2 cellular contexts compared by ENCODE assay signal in the genomic region with DNA sequence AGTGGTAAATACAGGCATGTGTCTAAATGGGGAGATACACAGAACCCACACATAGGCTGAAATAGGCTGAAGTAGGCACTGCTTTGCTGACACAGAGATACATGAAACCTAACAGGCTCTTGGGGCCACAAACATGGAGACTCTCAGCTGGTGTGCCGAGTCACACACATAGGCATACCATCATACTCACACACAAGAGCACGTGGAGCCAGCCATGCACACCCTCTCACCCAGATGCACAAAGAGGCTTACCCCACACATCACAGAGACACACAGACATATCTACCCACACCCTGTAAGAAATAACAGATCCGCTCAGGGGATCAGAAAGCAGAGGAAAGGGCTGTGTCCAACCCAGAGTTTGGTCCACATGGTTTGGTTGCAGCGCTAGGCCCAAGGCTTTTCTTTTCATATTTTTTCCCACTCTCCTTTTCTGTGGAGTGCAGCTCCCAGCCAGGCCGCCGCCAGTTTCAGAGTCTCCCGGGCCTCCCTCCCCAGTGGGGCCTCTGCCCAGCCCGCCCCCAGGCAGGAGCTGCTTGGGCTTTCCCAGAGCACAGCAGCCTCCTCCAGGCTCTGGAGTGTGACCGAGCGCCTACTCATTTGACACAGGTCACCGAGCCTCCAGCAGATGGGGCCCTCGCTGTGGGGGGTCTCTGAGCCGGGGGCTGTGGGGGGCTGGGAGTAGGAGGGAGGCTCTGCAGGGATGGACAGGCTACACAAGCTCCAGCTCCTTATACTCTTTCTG.
A peak's percentile ranks its signal among the peaks of the same experiment; 100 is the strongest.
TF ChIP-seq lines count a peak whose summit lies in the region.

No MANE protein-coding gene starts in this region.

TF ChIP-seq in GM12891, 5 proteins besides CTCF, POLR2A, EP300 and RAD21:
- TF ChIP-seq PAX5 (IDR thresholded peaks at IDR 0.05; ENCODE audit: insufficient read depth, low read length, severe bottlenecking) (peak; percentile 43), POLR2AphosphoS5 (IDR thresholded peaks at IDR 0.05; ENCODE audit: low read depth, low read length) (no peak), TAF1 (IDR thresholded peaks at IDR 0.05; ENCODE audit: low read depth, low read length) (no peak), POU2F2 (IDR thresholded peaks at IDR 0.05; ENCODE audit: low read depth, low read length) (no peak)

TF ChIP-seq in H1, 55 proteins besides CTCF, POLR2A, EP300 and RAD21:
- TF ChIP-seq SP4 (IDR thresholded peaks at IDR 0.05; ENCODE audit: low read length) (no peak), EGR1 (IDR thresholded peaks at IDR 0.05; ENCODE audit: borderline replicate concordance, low read depth, low read length) (no peak), ASH2L (IDR thresholded peaks at IDR 0.05; ENCODE audit: low read length) (no peak), USF2 (IDR thresholded peaks at IDR 0.05; ENCODE audit: low read length) (no peak), EZH2 (IDR thresholded peaks at IDR 0.05; ENCODE audit: low read depth, low read length, severe bottlenecking) (no peak), JUND (IDR thresholded peaks at IDR 0.05; ENCODE audit: low read length) (no peak), JUN (IDR thresholded peaks at IDR 0.05; ENCODE audit: low read depth, low read length) (no peak), GABPA (IDR thresholded peaks at IDR 0.05; ENCODE audit: borderline replicate concordance, insufficient read depth, low read length) (no peak)
- TF ChIP-seq, protein P1, sequence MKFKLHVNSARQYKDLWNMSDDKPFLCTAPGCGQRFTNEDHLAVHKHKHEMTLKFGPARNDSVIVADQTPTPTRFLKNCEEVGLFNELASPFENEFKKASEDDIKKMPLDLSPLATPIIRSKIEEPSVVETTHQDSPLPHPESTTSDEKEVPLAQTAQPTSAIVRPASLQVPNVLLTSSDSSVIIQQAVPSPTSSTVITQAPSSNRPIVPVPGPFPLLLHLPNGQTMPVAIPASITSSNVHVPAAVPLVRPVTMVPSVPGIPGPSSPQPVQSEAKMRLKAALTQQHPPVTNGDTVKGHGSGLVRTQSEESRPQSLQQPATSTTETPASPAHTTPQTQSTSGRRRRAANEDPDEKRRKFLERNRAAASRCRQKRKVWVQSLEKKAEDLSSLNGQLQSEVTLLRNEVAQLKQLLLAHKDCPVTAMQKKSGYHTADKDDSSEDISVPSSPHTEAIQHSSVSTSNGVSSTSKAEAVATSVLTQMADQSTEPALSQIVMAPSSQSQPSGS (IDR thresholded peaks at IDR 0.05; ENCODE audit: low read length), result no peak
- TF ChIP-seq, protein P2, sequence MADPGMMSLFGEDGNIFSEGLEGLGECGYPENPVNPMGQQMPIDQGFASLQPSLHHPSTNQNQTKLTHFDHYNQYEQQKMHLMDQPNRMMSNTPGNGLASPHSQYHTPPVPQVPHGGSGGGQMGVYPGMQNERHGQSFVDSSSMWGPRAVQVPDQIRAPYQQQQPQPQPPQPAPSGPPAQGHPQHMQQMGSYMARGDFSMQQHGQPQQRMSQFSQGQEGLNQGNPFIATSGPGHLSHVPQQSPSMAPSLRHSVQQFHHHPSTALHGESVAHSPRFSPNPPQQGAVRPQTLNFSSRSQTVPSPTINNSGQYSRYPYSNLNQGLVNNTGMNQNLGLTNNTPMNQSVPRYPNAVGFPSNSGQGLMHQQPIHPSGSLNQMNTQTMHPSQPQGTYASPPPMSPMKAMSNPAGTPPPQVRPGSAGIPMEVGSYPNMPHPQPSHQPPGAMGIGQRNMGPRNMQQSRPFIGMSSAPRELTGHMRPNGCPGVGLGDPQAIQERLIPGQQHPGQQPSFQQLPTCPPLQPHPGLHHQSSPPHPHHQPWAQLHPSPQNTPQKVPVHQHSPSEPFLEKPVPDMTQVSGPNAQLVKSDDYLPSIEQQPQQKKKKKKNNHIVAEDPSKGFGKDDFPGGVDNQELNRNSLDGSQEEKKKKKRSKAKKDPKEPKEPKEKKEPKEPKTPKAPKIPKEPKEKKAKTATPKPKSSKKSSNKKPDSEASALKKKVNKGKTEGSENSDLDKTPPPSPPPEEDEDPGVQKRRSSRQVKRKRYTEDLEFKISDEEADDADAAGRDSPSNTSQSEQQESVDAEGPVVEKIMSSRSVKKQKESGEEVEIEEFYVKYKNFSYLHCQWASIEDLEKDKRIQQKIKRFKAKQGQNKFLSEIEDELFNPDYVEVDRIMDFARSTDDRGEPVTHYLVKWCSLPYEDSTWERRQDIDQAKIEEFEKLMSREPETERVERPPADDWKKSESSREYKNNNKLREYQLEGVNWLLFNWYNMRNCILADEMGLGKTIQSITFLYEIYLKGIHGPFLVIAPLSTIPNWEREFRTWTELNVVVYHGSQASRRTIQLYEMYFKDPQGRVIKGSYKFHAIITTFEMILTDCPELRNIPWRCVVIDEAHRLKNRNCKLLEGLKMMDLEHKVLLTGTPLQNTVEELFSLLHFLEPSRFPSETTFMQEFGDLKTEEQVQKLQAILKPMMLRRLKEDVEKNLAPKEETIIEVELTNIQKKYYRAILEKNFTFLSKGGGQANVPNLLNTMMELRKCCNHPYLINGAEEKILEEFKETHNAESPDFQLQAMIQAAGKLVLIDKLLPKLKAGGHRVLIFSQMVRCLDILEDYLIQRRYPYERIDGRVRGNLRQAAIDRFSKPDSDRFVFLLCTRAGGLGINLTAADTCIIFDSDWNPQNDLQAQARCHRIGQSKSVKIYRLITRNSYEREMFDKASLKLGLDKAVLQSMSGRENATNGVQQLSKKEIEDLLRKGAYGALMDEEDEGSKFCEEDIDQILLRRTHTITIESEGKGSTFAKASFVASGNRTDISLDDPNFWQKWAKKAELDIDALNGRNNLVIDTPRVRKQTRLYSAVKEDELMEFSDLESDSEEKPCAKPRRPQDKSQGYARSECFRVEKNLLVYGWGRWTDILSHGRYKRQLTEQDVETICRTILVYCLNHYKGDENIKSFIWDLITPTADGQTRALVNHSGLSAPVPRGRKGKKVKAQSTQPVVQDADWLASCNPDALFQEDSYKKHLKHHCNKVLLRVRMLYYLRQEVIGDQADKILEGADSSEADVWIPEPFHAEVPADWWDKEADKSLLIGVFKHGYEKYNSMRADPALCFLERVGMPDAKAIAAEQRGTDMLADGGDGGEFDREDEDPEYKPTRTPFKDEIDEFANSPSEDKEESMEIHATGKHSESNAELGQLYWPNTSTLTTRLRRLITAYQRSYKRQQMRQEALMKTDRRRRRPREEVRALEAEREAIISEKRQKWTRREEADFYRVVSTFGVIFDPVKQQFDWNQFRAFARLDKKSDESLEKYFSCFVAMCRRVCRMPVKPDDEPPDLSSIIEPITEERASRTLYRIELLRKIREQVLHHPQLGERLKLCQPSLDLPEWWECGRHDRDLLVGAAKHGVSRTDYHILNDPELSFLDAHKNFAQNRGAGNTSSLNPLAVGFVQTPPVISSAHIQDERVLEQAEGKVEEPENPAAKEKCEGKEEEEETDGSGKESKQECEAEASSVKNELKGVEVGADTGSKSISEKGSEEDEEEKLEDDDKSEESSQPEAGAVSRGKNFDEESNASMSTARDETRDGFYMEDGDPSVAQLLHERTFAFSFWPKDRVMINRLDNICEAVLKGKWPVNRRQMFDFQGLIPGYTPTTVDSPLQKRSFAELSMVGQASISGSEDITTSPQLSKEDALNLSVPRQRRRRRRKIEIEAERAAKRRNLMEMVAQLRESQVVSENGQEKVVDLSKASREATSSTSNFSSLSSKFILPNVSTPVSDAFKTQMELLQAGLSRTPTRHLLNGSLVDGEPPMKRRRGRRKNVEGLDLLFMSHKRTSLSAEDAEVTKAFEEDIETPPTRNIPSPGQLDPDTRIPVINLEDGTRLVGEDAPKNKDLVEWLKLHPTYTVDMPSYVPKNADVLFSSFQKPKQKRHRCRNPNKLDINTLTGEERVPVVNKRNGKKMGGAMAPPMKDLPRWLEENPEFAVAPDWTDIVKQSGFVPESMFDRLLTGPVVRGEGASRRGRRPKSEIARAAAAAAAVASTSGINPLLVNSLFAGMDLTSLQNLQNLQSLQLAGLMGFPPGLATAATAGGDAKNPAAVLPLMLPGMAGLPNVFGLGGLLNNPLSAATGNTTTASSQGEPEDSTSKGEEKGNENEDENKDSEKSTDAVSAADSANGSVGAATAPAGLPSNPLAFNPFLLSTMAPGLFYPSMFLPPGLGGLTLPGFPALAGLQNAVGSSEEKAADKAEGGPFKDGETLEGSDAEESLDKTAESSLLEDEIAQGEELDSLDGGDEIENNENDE (IDR thresholded peaks at IDR 0.05; ENCODE audit: insufficient replicate concordance, low read length), result no peak
